33 cellular contexts compared by ENCODE assay signal in the genomic region with DNA sequence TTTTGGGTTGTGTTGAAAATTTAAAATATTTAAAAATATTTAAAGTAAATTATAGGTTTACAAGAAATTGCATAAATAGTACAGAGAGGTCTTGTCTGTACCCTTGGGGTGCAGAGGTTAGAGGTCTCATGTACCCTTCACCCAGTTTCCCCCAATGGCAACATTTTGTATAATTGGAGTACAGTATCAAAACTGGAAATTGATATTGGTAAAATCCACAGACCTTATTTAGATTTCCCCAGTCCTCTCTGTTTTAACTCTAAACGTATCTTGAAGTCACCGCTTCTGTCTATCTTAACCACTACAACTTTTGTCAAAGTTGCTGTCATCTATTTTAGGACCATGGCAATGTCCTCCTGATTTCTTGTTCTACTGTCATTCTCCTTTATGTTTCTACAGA.
"Had no signal": no experiment of that assay in that cellular context is flagged by ENCODE, and none has a peak within 500 bp of the region (broad histone marks: within the 10 kb centered on the region; RNA-seq: fewer than 3 reads in every experiment).

No MANE protein-coding gene starts in this region.

- H3K4me3 ChIP-seq: adrenal gland, ascending aorta, body of pancreas, breast epithelium, cardiac muscle cell had no signal

- H3K4me1 ChIP-seq: adrenal gland, body of pancreas, breast epithelium had no signal

- DNase-seq: activated effector memory CD4-positive, alpha-beta T cell treated with anti-CD3 and anti-CD28 coated beads, Interleukin-2, amount 50 U/mL, for 16 hours; activated effector memory CD4-positive, alpha-beta T cell treated with Interleukin-2 at 50 U/mL for 16 hours; activated gamma-delta T cell; activated gamma-delta T cell treated with Interleukin-2 at 50 U/mL for 16 hours; activated naive CD4-positive, alpha-beta T cell; activated naive CD4-positive, alpha-beta T cell treated with anti-CD3 and anti-CD28 coated beads for 36 hours; activated naive CD4-positive, alpha-beta T cell treated with anti-CD3 and anti-CD28 coated beads, Interleukin-2, amount 10 ng/mL, durations not matched to agents 7 days and 5 days; activated naive CD4-positive, alpha-beta T cell treated with anti-CD3 and anti-CD28 coated beads, Interleukin-2, amount 50 U/mL, for 16 hours; activated naive CD4-positive, alpha-beta T cell treated with Interleukin-2 at 50 U/mL for 16 hours; activated naive CD8-positive, alpha-beta T cell treated with anti-CD3 and anti-CD28 coated beads for 36 hours; activated naive CD8-positive, alpha-beta T cell treated with anti-CD3 and anti-CD28 coated beads, Interleukin-2, amount 10 ng/mL, durations not matched to agents 7 days and 5 days; activated naive CD8-positive, alpha-beta T cell treated with anti-CD3 and anti-CD28 coated beads, Interleukin-2, amount 50 U/mL, for 24 hours; activated T-cell treated with anti-CD3 and anti-CD28 coated beads, Interleukin-2, amount 50 U/mL, for 24 hours; activated T-cell treated with anti-CD3 and anti-CD28 coated beads, Interleukin-2, amount 50 U/mL, for 4 hours; activated T-cell treated with anti-CD3 and anti-CD28 coated beads, Interleukin-2, amount 50 U/mL, for 72 hours; adrenal gland; amniotic stem cell; amygdala; anterior cingulate cortex; aorta; body of pancreas; brain microvascular endothelial cell; caudate nucleus; central memory CD4-positive, alpha-beta T cell; cerebellar nuclear complex had no signal

- ATAC-seq: activated naive CD4-positive, alpha-beta T cell treated with anti-CD3 and anti-CD28 coated beads, Interleukin-2, amount 50 U/mL, for 72 hours; activated naive CD8-positive, alpha-beta T cell treated with anti-CD3 and anti-CD28 coated beads, Interleukin-2, amount 50 U/mL, for 24 hours; activated T-cell treated with anti-CD3 and anti-CD28 coated beads, Interleukin-2, amount 50 U/mL, for 4 hours; activated T-cell treated with anti-CD3 and anti-CD28 coated beads, Interleukin-2, amount 50 U/mL, for 72 hours; activated T-helper 17 cell treated with anti-CD3 and anti-CD28 coated beads, Interleukin-2, amount 50 U/mL, for 72 hours; body of pancreas had no signal

- FAIRE-seq: astrocyte, bronchial epithelial cell, colon had no signal

- H3K27ac ChIP-seq: adrenal gland, ascending aorta, body of pancreas, brain microvascular endothelial cell, breast epithelium, cardiac muscle cell had no signal

- H3K9me3 ChIP-seq: adrenal gland, ascending aorta, body of pancreas, breast epithelium had no signal

- H3K36me3 ChIP-seq: adrenal gland, ascending aorta, brain microvascular endothelial cell, breast epithelium, cardiac muscle cell had no signal
